In genomic region chr20:50533464-50533863, GRCh38 we compare ENCODE assay signal across 17 cellular contexts. TPM values are rescaled to one million over a fixed set of nuclear protein-coding genes. Genes with fewer than 3 reads are reported as not detected.
DNase-seq lines count a peak whose midpoint lies in the region; ATAC-seq and TF ChIP-seq lines count a peak whose summit lies in the region.
"Had no signal": no experiment of that assay in that cellular context is flagged by ENCODE, and none has a peak within 500 bp of the region (broad histone marks: within the 10 kb centered on the region; RNA-seq: fewer than 3 reads in every experiment).

No MANE protein-coding gene starts in this region.

- POLR2A ChIA-PET in RWPE1 (lab: Yijun Ruan, JAX; ENCODE audit: low non-redundant PET), result interaction anchor here (1.1 kb wide), 1 partner anchor 21 kb away, joined by 4 read pairs; no protein-coding TSS in a partner anchor

- H3K4me3 ChIP-seq in smooth muscle cell, result no peak overlapping the region
- H3K4me3 ChIP-seq: GM23338, K562 had no signal

- no peak overlapping the region for H2AFZ ChIP-seq in smooth muscle cell (ENCODE audit: low read depth)
- H2AFZ ChIP-seq: GM23338 had no signal

- no peak overlapping the region for H3K4me3 Mint-ChIP-seq in dendritic cell treated with granulocyte-macrophage colony-stimulating factor and Interleukin-4, amounts not matched to agents 40 ng/mL and 50 ng/mL, for 4 days
- H3K4me3 Mint-ChIP-seq: GM23338 had no signal

- DNase-seq in NCI-H2171 treated with DMSO at 0.1 percent for 48 hours (lab: John Stamatoyannopoulos, UW) (peak; percentile 14), NCI-H2171 (lab: John Stamatoyannopoulos, UW) (no peak), RWPE1 (ENCODE audit: low spot score) (no peak), smooth muscle cell (lab: John Stamatoyannopoulos, UW; ENCODE audit: unreplicated experiment) (no peak), NOMO-1 treated with DMSO at 0.1 percent for 48 hours (lab: John Stamatoyannopoulos, UW; ENCODE audit: unreplicated experiment) (no peak)
- DNase-seq in activated CD4-positive, alpha-beta T cell treated with anti-CD3 and anti-CD28 coated beads, Interleukin-2, amount 50 U/mL, for 4 hours, result no peak
- DNase-seq: DMS79, NCI-H146, NCI-H2081 treated with DMSO at 0.1 percent for 48 hours, NCI-H226, NCI-H526, Right ventricle myocardium superior had no signal

- H4K20me1 ChIP-seq in smooth muscle cell (ENCODE audit: low read depth), result peaks cover 100% of the 10 kb centered on the region

- no peaks in the 10 kb centered on the region for H3K27me3 ChIP-seq in smooth muscle cell (ENCODE audit: low read depth)

- intact Hi-C loops in dendritic cell treated with granulocyte-macrophage colony-stimulating factor and Interleukin-4, amounts not matched to agents 40 ng/mL and 50 ng/mL, for 4 days (cut with micrococcal nuclease), result no loop called here

- peak overlapping the region; percentile 25 for H3K27ac Mint-ChIP-seq in dendritic cell treated with granulocyte-macrophage colony-stimulating factor and Interleukin-4, amounts not matched to agents 40 ng/mL and 50 ng/mL, for 4 days

- ATAC-seq in GM21360 (IDR thresholded peaks at IDR 0.05; ENCODE audit: unreplicated experiment), result no peak
- ATAC-seq: GM23338, K562 had no signal

- peaks cover 17% of the 10 kb centered on the region for H3K36me3 Mint-ChIP-seq in dendritic cell treated with granulocyte-macrophage colony-stimulating factor and Interleukin-4, amounts not matched to agents 40 ng/mL and 50 ng/mL, for 4 days (ENCODE audit: low read depth)

- peaks cover 62% of the 10 kb centered on the region for H3K4me1 Mint-ChIP-seq in dendritic cell treated with granulocyte-macrophage colony-stimulating factor and Interleukin-4, amounts not matched to agents 40 ng/mL and 50 ng/mL, for 4 days (ENCODE audit: low read depth)

- peaks cover 39% of the 10 kb centered on the region for H3K4me1 ChIP-seq in smooth muscle cell (ENCODE audit: low read depth)

- H3K4me2 ChIP-seq in smooth muscle cell, result peak overlapping the region; percentile 42
- H3K4me2 ChIP-seq: GM23338 had no signal

- peaks cover 6% of the 10 kb centered on the region for H3F3A ChIP-seq in smooth muscle cell (ENCODE audit: low read depth)

- no peaks in the 10 kb centered on the region for H3K9me3 Mint-ChIP-seq in dendritic cell treated with granulocyte-macrophage colony-stimulating factor and Interleukin-4, amounts not matched to agents 40 ng/mL and 50 ng/mL, for 4 days
- H3K9me3 Mint-ChIP-seq: GM23338 had no signal

- H3K36me3 ChIP-seq in smooth muscle cell (ENCODE audit: low read depth), result no peaks in the 10 kb centered on the region

- H3K27ac ChIP-seq in RWPE1, result peak overlapping the region; percentile 32
- H3K27ac ChIP-seq in smooth muscle cell (ENCODE audit: low read depth), result no peak overlapping the region
- H3K27ac ChIP-seq: 22Rv1 had no signal

- H3K9ac ChIP-seq in smooth muscle cell (ENCODE audit: low read depth), result no peak overlapping the region

- 95% methylated on average over 7 of the region's 7 CpGs for WGBS in smooth muscle cell (ENCODE audit: low lambda C conversion rate)

- CTCF ChIA-PET in RWPE1 (lab: Yijun Ruan, JAX), result interaction anchor here (0.6 to 1.1 kb wide), 4 partner anchors 22 to 962 kb away, joined by 3 to 4 read pairs (median 4); no protein-coding TSS in a partner anchor

- no peaks in the 10 kb centered on the region for H3K27me3 Mint-ChIP-seq in dendritic cell treated with granulocyte-macrophage colony-stimulating factor and Interleukin-4, amounts not matched to agents 40 ng/mL and 50 ng/mL, for 4 days

- H3K79me2 ChIP-seq in smooth muscle cell (ENCODE audit: low read depth), result peaks cover 96% of the 10 kb centered on the region

- H3K9me3 ChIP-seq in smooth muscle cell (replicated peaks; ENCODE audit: low read depth), result no peaks in the 10 kb centered on the region

- TF ChIP-seq CTCF in RWPE1 (conservative IDR thresholded peaks at IDR 0.05; ENCODE audit: low read depth) (no peak), smooth muscle cell (IDR thresholded peaks at IDR 0.05; ENCODE audit: borderline replicate concordance, insufficient read depth, poor library complexity, severe bottlenecking) (no peak)

RNA-seq across cellular contexts. Expression of gene PTPN1, which starts 23.3 kb away (rescaled TPM):
- total RNA-seq in smooth muscle cell, result 28.9 and 35.6 TPM in 2 replicates
- 16.1 and 19.4 TPM in 2 replicates for polyA plus RNA-seq in smooth muscle cell
